Comparison of ENCODE assay signal across 2 cellular contexts in genomic region chr10:132446661-132447445, GRCh38.
TF ChIP-seq lines count a peak whose summit lies in the region.

No MANE protein-coding gene starts in this region.

TF ChIP-seq in GM23338, 12 proteins besides CTCF, POLR2A, EP300 and RAD21:
- TF ChIP-seq CREB1 (CRISPR knock-in tag; IDR thresholded peaks at IDR 0.05; ENCODE audit: low read depth) = no peak

TF ChIP-seq in H1, 55 proteins besides CTCF, POLR2A, EP300 and RAD21:
- no peak for TF ChIP-seq BACH1 (IDR thresholded peaks at IDR 0.05; ENCODE audit: low read length)
- TF ChIP-seq GTF2F1 (IDR thresholded peaks at IDR 0.05; ENCODE audit: borderline replicate concordance, low read depth, low read length) = no peak
- no peak for TF ChIP-seq CTBP2 (IDR thresholded peaks at IDR 0.05; ENCODE audit: borderline replicate concordance, insufficient read depth, insufficient read length, low read length)
- no peak for TF ChIP-seq TAF1 (IDR thresholded peaks at IDR 0.05; ENCODE audit: low read depth, low read length)
- TF ChIP-seq MAX (IDR thresholded peaks at IDR 0.05) = no peak
- no peak for TF ChIP-seq ASH2L (IDR thresholded peaks at IDR 0.05; ENCODE audit: low read length)
- TF ChIP-seq SP4 (IDR thresholded peaks at IDR 0.05; ENCODE audit: low read length) = no peak
- no peak for TF ChIP-seq HDAC2 (IDR thresholded peaks at IDR 0.05; ENCODE audit: borderline replicate concordance in 1 of 2, low read depth in 2 of 2, low read length in 2 of 2)
- no peak for TF ChIP-seq RNF2 (IDR thresholded peaks at IDR 0.05; ENCODE audit: borderline replicate concordance, low read depth, low read length, missing control alignments, poor library complexity, severe bottlenecking)
- TF ChIP-seq JUN (IDR thresholded peaks at IDR 0.05; ENCODE audit: low read depth, low read length) = no peak
- TF ChIP-seq RBBP5 (IDR thresholded peaks at IDR 0.05; ENCODE audit: borderline replicate concordance, low read depth, low read length) = no peak
- no peak for TF ChIP-seq RXRA (IDR thresholded peaks at IDR 0.05; ENCODE audit: insufficient read depth, low read depth, low read length)
- no peak for TF ChIP-seq CEBPB (IDR thresholded peaks at IDR 0.05; ENCODE audit: low read depth, low read length)
- TF ChIP-seq CREB1 (IDR thresholded peaks at IDR 0.05) = no peak
- no peak for TF ChIP-seq ATF2 (IDR thresholded peaks at IDR 0.05; ENCODE audit: low read length)
- no peak for TF ChIP-seq SP1 (IDR thresholded peaks at IDR 0.05; ENCODE audit: low read depth, low read length)
